ENCODE assay signal across 11 cellular contexts in genomic region chr3:155553800-155554199, GRCh38.
DNase-seq lines count a peak whose midpoint lies in the region; ATAC-seq and TF ChIP-seq lines count a peak whose summit lies in the region.
"Had no signal": no experiment of that assay in that cellular context is flagged by ENCODE, and none has a peak within 500 bp of the region (broad histone marks: within the 10 kb centered on the region; RNA-seq: fewer than 3 reads in every experiment).

No MANE protein-coding gene starts in this region.

- H3K27me3 ChIP-seq in DOHH2 (ENCODE audit: control insufficient read depth, low read length) (no peaks in the 10 kb centered on the region), A673 (replicated peaks; ENCODE audit: insufficient read depth, low read depth, low read length, poor library complexity) (no peaks in the 10 kb centered on the region), breast epithelium (no peaks in the 10 kb centered on the region)

- no TSS peak for BruUV-seq in A673 (replicated peaks; lab: Mats Ljungman, UMichigan)

- H3K4me1 ChIP-seq in DOHH2 (ENCODE audit: control insufficient read depth, low read length) (peaks cover 61% of the 10 kb centered on the region), A673 (ENCODE audit: insufficient read depth, low read length, poor library complexity, severe bottlenecking) (peaks cover 25% of the 10 kb centered on the region), breast epithelium (no peaks in the 10 kb centered on the region)

- H3K79me2 ChIP-seq in DOHH2 (ENCODE audit: control insufficient read depth, low read length) = no peaks in the 10 kb centered on the region

- no peak for TF ChIP-seq POLR2A in breast epithelium (IDR thresholded peaks at IDR 0.05)

- no peaks in the 10 kb centered on the region for H3K9me3 ChIP-seq in DOHH2 (ENCODE audit: control insufficient read depth, insufficient read depth, low read length)
- no peaks in the 10 kb centered on the region for H3K9me3 ChIP-seq in A673 (ENCODE audit: low read depth, low read length, poor library complexity, severe bottlenecking)
- no peaks in the 10 kb centered on the region for H3K9me3 ChIP-seq in breast epithelium

- H3F3A ChIP-seq in DOHH2 (ENCODE audit: control insufficient read depth, insufficient read depth) = peaks cover 2% of the 10 kb centered on the region; the same call in 1 of the 2 replicates

- H3K27ac ChIP-seq in DOHH2 (ENCODE audit: low read depth, low read length) (peak overlapping the region; percentile 56), A673 (ENCODE audit: low read depth, low read length, poor library complexity, severe bottlenecking) (no peak overlapping the region), breast epithelium (no peak overlapping the region)

- peak overlapping the region; percentile 46 for H3K4me2 ChIP-seq in DOHH2 (ENCODE audit: low read length)

- CTCF ChIA-PET in A673 (lab: Charles Lee) = no interaction called here

- H3K36me3 ChIP-seq in DOHH2 (ENCODE audit: control insufficient read depth, low read length) (no peaks in the 10 kb centered on the region), A673 (ENCODE audit: insufficient read depth, low read length, poor library complexity, severe bottlenecking) (no peaks in the 10 kb centered on the region), breast epithelium (no peaks in the 10 kb centered on the region)

- H4K20me1 ChIP-seq in DOHH2 (ENCODE audit: control insufficient read depth, insufficient read depth, low read depth, low read length) = no peaks in the 10 kb centered on the region

- POLR2A ChIA-PET in A673 (lab: Charles Lee; ENCODE audit: low non-redundant PET) = no interaction called here

- intact Hi-C loops in A673 (cut with micrococcal nuclease; ENCODE audit: unreplicated experiment) (no loop called here), breast epithelium (cut with DNase I; ENCODE audit: low total_unique reads) (no loop called here)

- DNase-seq in HK-2 (ENCODE audit: unreplicated experiment) (peak; percentile 41), epithelial cell of esophagus (ENCODE audit: low read depth) (peak; percentile 26), A673 (ENCODE audit: low spot score) (no peak), breast epithelium (ENCODE audit: low spot score in 2 of 2) (no peak), cerebellar nuclear complex (lab: John Stamatoyannopoulos, UW) (no peak)
- no peak for DNase-seq in central memory CD4-positive, alpha-beta T cell
- DNase-seq: DMS79 treated with DMSO at 0.1 percent for 48 hours, NCI-H2107 had no signal

- no peaks in the 10 kb centered on the region for H3K9me2 ChIP-seq in DOHH2 (replicated peaks; ENCODE audit: control insufficient read depth, low read length)

- peak overlapping the region; percentile 21; the same call in 1 of the 2 replicates for H3K4me3 ChIP-seq in DOHH2 (ENCODE audit: low read length)
- no peak overlapping the region for H3K4me3 ChIP-seq in epithelial cell of esophagus (ENCODE audit: low read length)
- no peak overlapping the region for H3K4me3 ChIP-seq in A673 (ENCODE audit: low read depth, low read length, poor library complexity, severe bottlenecking)
- no peak overlapping the region for H3K4me3 ChIP-seq in breast epithelium

- ATAC-seq in GM19463 (IDR thresholded peaks at IDR 0.05; ENCODE audit: unreplicated experiment) = peak; percentile 30
- ATAC-seq: esophagus mucosa had no signal

- no peak for TF ChIP-seq CTCF in DOHH2 (IDR thresholded peaks at IDR 0.05; ENCODE audit: low read depth, low read length, poor library complexity, severe bottlenecking)
- TF ChIP-seq CTCF in epithelial cell of esophagus (IDR thresholded peaks at IDR 0.05; ENCODE audit: insufficient read depth, low read depth, low read length, missing control alignments) = no peak
- TF ChIP-seq CTCF in A673 (conservative IDR thresholded peaks at IDR 0.05; ENCODE audit: low read depth, low read length) = no peak
- no peak for TF ChIP-seq CTCF in breast epithelium (IDR thresholded peaks at IDR 0.05)

Comparison
In these comparisons a context has a peak if more than half of its experiments do, and no peak if none do; other contexts are left out.
1. DNase-seq: peak in HK-2 (single experiment) and epithelial cell of esophagus (single experiment); none in A673 (single experiment), breast epithelium (0 of 2), cerebellar nuclear complex (0 of 2) and central memory CD4-positive, alpha-beta T cell (single experiment).